8 cellular contexts compared by ENCODE assay signal in the genomic region with DNA sequence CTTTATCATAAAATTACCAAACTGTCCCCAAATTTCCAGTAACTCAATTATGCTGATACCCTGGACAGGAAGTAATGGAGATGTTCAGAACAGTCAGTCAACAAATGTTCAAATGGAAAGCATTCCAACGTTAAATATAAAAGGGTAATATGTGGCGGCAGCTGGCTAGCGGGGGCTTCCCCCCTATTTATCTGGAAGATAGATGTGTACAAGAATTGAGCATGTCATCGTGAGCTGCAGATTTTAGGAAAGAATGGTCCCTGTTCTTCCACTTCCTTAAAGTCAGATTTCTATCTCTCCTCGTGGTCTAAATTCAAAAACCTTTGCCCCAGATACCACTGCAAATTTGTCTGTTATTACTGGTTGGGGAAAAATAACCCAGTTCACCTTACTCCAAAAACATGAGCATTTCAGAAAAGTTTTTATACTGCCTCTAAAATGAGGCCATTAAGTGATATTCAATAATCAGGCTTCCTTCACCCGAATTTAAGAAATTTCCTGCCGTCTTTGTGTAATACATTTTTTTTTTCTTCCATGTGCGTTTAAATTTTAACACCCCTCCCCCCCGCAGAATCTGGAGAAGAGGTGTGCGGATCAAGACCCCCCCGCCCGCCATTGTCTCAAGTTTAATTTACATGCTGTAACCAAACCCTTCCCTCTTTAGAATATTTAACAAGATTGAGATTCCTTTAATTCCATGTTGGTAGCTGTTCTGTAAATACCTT. TPM values are rescaled to one million over a fixed set of nuclear protein-coding genes. Genes with fewer than 3 reads are reported as not detected.
DNase-seq lines count a peak whose midpoint lies in the region; ATAC-seq and TF ChIP-seq lines count a peak whose summit lies in the region.
"Not testable (repeated sequence)": the region's sequence is repeated elsewhere in the genome, so short reads cannot be mapped to it uniquely, and the experiment has no call there.

No MANE protein-coding gene starts in this region.

- peaks cover 66% of the 10 kb centered on the region for H3K4me1 Mint-ChIP-seq in HFFc6 (ENCODE audit: low read depth)
- H3K4me1 Mint-ChIP-seq in activated CD8-positive, alpha-beta T cell treated with anti-CD3 and anti-CD28 coated beads for 36 hours (ENCODE audit: low read depth), result peaks cover 34% of the 10 kb centered on the region
- H3K4me1 Mint-ChIP-seq in central memory CD8-positive, alpha-beta T cell, result peaks cover 45% of the 10 kb centered on the region
- H3K4me1 Mint-ChIP-seq in naive B cell, result peaks cover 22 to 57% (median 49%) of the 10 kb centered on the region in 3 donors
- H3K4me1 Mint-ChIP-seq in stimulated activated effector memory CD8-positive, alpha-beta T cell treated with anti-CD3 and anti-CD28 coated beads, Interleukin-12 subunit alpha, Interleukin-12 subunit beta, amount 100 ng/mL, for 72 hours, result peaks cover 40% of the 10 kb centered on the region

- H3K4me3 ChIP-seq in BE2C (ENCODE audit: low read depth, low read length) (peak overlapping the region; percentile 47), heart right ventricle (peak overlapping the region in 6 of 10 donors; percentile 27 to 97 (median 36))

- peaks cover 40% of the 10 kb centered on the region for H3K36me3 Mint-ChIP-seq in HFFc6 (ENCODE audit: low read depth)
- peaks cover 30% of the 10 kb centered on the region for H3K36me3 Mint-ChIP-seq in activated CD8-positive, alpha-beta T cell treated with anti-CD3 and anti-CD28 coated beads for 36 hours (ENCODE audit: low read depth)
- H3K36me3 Mint-ChIP-seq in central memory CD8-positive, alpha-beta T cell (ENCODE audit: insufficient read depth), result peaks cover 14% of the 10 kb centered on the region
- not testable (repeated sequence) for H3K36me3 Mint-ChIP-seq in naive B cell
- peaks cover 23% of the 10 kb centered on the region for H3K36me3 Mint-ChIP-seq in stimulated activated effector memory CD8-positive, alpha-beta T cell treated with anti-CD3 and anti-CD28 coated beads, Interleukin-12 subunit alpha, Interleukin-12 subunit beta, amount 100 ng/mL, for 72 hours

- peaks cover 21% of the 10 kb centered on the region for H3K4me1 ChIP-seq in BE2C
- peaks cover 2 to 71% (median 55%) of the 10 kb centered on the region in 9 donors for H3K4me1 ChIP-seq in heart right ventricle

- H3K27ac Mint-ChIP-seq in HFFc6 (peak overlapping the region; percentile 95), naive B cell (peak overlapping the region; percentile 54 to 98 (median 96))
- H3K27ac Mint-ChIP-seq in activated CD8-positive, alpha-beta T cell treated with anti-CD3 and anti-CD28 coated beads for 36 hours, result peak overlapping the region; percentile 98
- H3K27ac Mint-ChIP-seq in central memory CD8-positive, alpha-beta T cell (ENCODE audit: low read depth), result peak overlapping the region; percentile 79
- H3K27ac Mint-ChIP-seq in stimulated activated effector memory CD8-positive, alpha-beta T cell treated with anti-CD3 and anti-CD28 coated beads, Interleukin-12 subunit alpha, Interleukin-12 subunit beta, amount 100 ng/mL, for 72 hours, result peak overlapping the region; percentile 95

- POLR2A ChIA-PET in activated CD8-positive, alpha-beta T cell treated with anti-CD3 and anti-CD28 coated beads for 36 hours (lab: Charles Lee), result not testable (repeated sequence)

- not testable (repeated sequence) for ATAC-seq in activated CD8-positive, alpha-beta T cell treated with anti-CD3 and anti-CD28 coated beads for 36 hours; central memory CD8-positive, alpha-beta T cell (replicated peaks; ENCODE audit: extremely low read depth, poor library complexity, severe bottlenecking); heart right ventricle; naive B cell (ENCODE audit: low read depth in 2 of 2); stimulated activated effector memory CD8-positive, alpha-beta T cell treated with anti-CD3 and anti-CD28 coated beads, Interleukin-12 subunit alpha, Interleukin-12 subunit beta, amount 100 ng/mL, for 72 hours

- CTCF ChIA-PET in activated CD8-positive, alpha-beta T cell treated with anti-CD3 and anti-CD28 coated beads for 36 hours (lab: Charles Lee), result not testable (repeated sequence)

- not testable (repeated sequence) for H3K36me3 ChIP-seq in BE2C, heart right ventricle

- not testable (repeated sequence) for H3K9me3 ChIP-seq in BE2C, heart right ventricle

- H3K4me3 Mint-ChIP-seq in HFFc6 (peak overlapping the region; percentile 93), naive B cell (peak overlapping the region; percentile 82 to 98 (median 93))
- peak overlapping the region; percentile 99 for H3K4me3 Mint-ChIP-seq in activated CD8-positive, alpha-beta T cell treated with anti-CD3 and anti-CD28 coated beads for 36 hours
- H3K4me3 Mint-ChIP-seq in central memory CD8-positive, alpha-beta T cell, result peak overlapping the region; percentile 74
- H3K4me3 Mint-ChIP-seq in stimulated activated effector memory CD8-positive, alpha-beta T cell treated with anti-CD3 and anti-CD28 coated beads, Interleukin-12 subunit alpha, Interleukin-12 subunit beta, amount 100 ng/mL, for 72 hours, result peak overlapping the region; percentile 67

- H3K27me3 ChIP-seq in BE2C, heart right ventricle: not testable (repeated sequence)

- peak overlapping the region in 8 of 10 donors; percentile 97 to 100 (median 100) for H3K27ac ChIP-seq in heart right ventricle

- TF ChIP-seq CTCF in BE2C (IDR thresholded peaks at IDR 0.05; ENCODE audit: low read depth, low read length); HFFc6 (IDR thresholded peaks at IDR 0.05); activated CD8-positive, alpha-beta T cell treated with anti-CD3 and anti-CD28 coated beads for 36 hours (IDR thresholded peaks at IDR 0.05); heart right ventricle (IDR thresholded peaks at IDR 0.05): not testable (repeated sequence)

- not testable (repeated sequence) for H3K9me3 Mint-ChIP-seq in HFFc6; activated CD8-positive, alpha-beta T cell treated with anti-CD3 and anti-CD28 coated beads for 36 hours; central memory CD8-positive, alpha-beta T cell; naive B cell; stimulated activated effector memory CD8-positive, alpha-beta T cell treated with anti-CD3 and anti-CD28 coated beads, Interleukin-12 subunit alpha, Interleukin-12 subunit beta, amount 100 ng/mL, for 72 hours

- intact Hi-C loops in activated CD8-positive, alpha-beta T cell treated with anti-CD3 and anti-CD28 coated beads for 36 hours (cut with micrococcal nuclease), result loop anchor here (5.0 kb wide), 1 partner anchor 63 kb away; no protein-coding TSS in a partner anchor
- intact Hi-C loops in heart right ventricle (cut with DNase I), result loop anchor here in 1 of 10 donors (5.0 kb wide), 1 partner anchor 328 kb away; no protein-coding TSS in a partner anchor

- 14 to 17% methylated on average over 12 of the region's 12 CpGs for WGBS in heart right ventricle, 2 donors

- not testable (repeated sequence) for H3K27me3 Mint-ChIP-seq in HFFc6 (ENCODE audit: insufficient read depth); activated CD8-positive, alpha-beta T cell treated with anti-CD3 and anti-CD28 coated beads for 36 hours; central memory CD8-positive, alpha-beta T cell; naive B cell

- not testable (repeated sequence) for DNase-seq in BE2C; HFFc6; central memory CD8-positive, alpha-beta T cell (ENCODE audit: low spot score in 2 of 2); heart right ventricle; naive B cell
- DNase-seq in OCI-M1 (lab: John Stamatoyannopoulos, UW), result peak; percentile 78
- DNase-seq in activated CD8-positive, alpha-beta T cell treated with anti-CD3 and anti-CD28 coated beads for 36 hours, result peak; percentile 62
- peak in 1 of 2 donors; percentile 51 for DNase-seq in stimulated activated effector memory CD8-positive, alpha-beta T cell treated with anti-CD3 and anti-CD28 coated beads, Interleukin-12 subunit alpha, Interleukin-12 subunit beta, amount 100 ng/mL, for 72 hours (ENCODE audit: low spot score in 2 of 2)

RNA-seq across cellular contexts. Expression of a gene that starts 4.1 kb away (rescaled TPM):
- 12.8 TPM for polyA plus RNA-seq in BE2C (2012; ENCODE audit: insufficient read depth, insufficient read length, low read depth)
- total RNA-seq in HFFc6 (2021; fragmentation: NEBNext Ultra II Directional; extraction: Animal tissue kit (Norgen Biotek cat#: 25700)), result 10 to 100 TPM; 38.5 to 42.9 (median 40.1) TPM
- total RNA-seq in activated CD8-positive, alpha-beta T cell treated with anti-CD3 and anti-CD28 coated beads for 36 hours, result 10 to 100 TPM; 51.3 to 51.8 TPM
- total RNA-seq in heart right ventricle, result 10 to 100 TPM in 3 of 10 donors, 1 to 10 TPM in 7; 7.2 to 18.4 (median 8.5) TPM
- polyA plus RNA-seq in heart right ventricle (1 to 10 TPM; 3.3 to 5.3 TPM), naive B cell (ENCODE audit: low read depth in 6 of 6) (10 to 100 TPM in 5 of 6 donors, 1 to 10 TPM in 1; 8.8 to 31.0 (median 24.7) TPM)
